Comparison of ENCODE assay signal across 16 cellular contexts in genomic region chrX:27966955-27967354, GRCh38. TPM values are rescaled to one million over a fixed set of nuclear protein-coding genes. Genes with fewer than 3 reads are reported as not detected.
DNase-seq lines count a peak whose midpoint lies in the region; ATAC-seq and TF ChIP-seq lines count a peak whose summit lies in the region.
"Had no signal": no experiment of that assay in that cellular context is flagged by ENCODE, and none has a peak within 500 bp of the region (broad histone marks: within the 10 kb centered on the region; RNA-seq: fewer than 3 reads in every experiment).

No MANE protein-coding gene starts in this region.

- in situ Hi-C loops in astrocyte of the cerebellum (cut with HindIII; ENCODE audit: low sequenced_read_pairs), result no loop called here

- ATAC-seq in HG02798 (IDR thresholded peaks at IDR 0.05; ENCODE audit: poor library complexity, unreplicated experiment) (no peak), omental fat pad (ENCODE audit: low FRiP score) (no peak)

- TF ChIP-seq CTCF in astrocyte of the cerebellum (IDR thresholded peaks at IDR 0.05; ENCODE audit: low read depth, low read length, missing control alignments), result no peak
- no peak for TF ChIP-seq CTCF in fibroblast of pulmonary artery (IDR thresholded peaks at IDR 0.05; ENCODE audit: low read length, missing control alignments)
- no peak for TF ChIP-seq CTCF in retinal pigment epithelial cell (conservative IDR thresholded peaks at IDR 0.05; ENCODE audit: low read depth, low read length)
- TF ChIP-seq CTCF in omental fat pad (IDR thresholded peaks at IDR 0.05), result no peak

- DNase-seq in LoVo (ENCODE audit: low spot score) (peak; percentile 27), astrocyte of the cerebellum (ENCODE audit: low read depth) (peak; percentile 57), fibroblast of pulmonary artery (ENCODE audit: low read depth) (peak; percentile 89), retinal pigment epithelial cell (ENCODE audit: low read depth) (peak; percentile 65), NCI-H146 treated with DMSO at 0.1 percent for 48 hours (lab: John Stamatoyannopoulos, UW; ENCODE audit: unreplicated experiment) (no peak), omental fat pad (ENCODE audit: low spot score) (no peak)
- DNase-seq: activated effector memory CD4-positive, alpha-beta T cell treated with Interleukin-2 at 50 U/mL for 16 hours; anterior cingulate cortex; effector CD8-positive, alpha-beta T cell; GOT3; midbrain; NCI-H1417; NCI-H524 had no signal

- no peak overlapping the region for H3K4me3 ChIP-seq in astrocyte of the cerebellum (ENCODE audit: low read depth, low read length)
- no peak overlapping the region for H3K4me3 ChIP-seq in fibroblast of pulmonary artery (replicated peaks; ENCODE audit: low read depth, low read length)
- H3K4me3 ChIP-seq in retinal pigment epithelial cell (ENCODE audit: low read length), result no peak overlapping the region

RNA-seq across cellular contexts. Expression of gene DCAF8L1, which starts 14.3 kb away (rescaled TPM):
- total RNA-seq in omental fat pad, result not detected
- total RNA-seq: activated CD8-positive, alpha-beta memory T cell treated with anti-CD3 and anti-CD28 coated beads for 36 hours; osteoblast had no signal

Comparison
In these comparisons a context has a peak if more than half of its experiments do, and no peak if none do; other contexts are left out.
1. DNase-seq: peak in LoVo (single experiment), astrocyte of the cerebellum (single experiment), fibroblast of pulmonary artery (single experiment) and retinal pigment epithelial cell (single experiment); none in NCI-H146 treated with DMSO at 0.1 percent for 48 hours (single experiment) and omental fat pad (single experiment).